In genomic region chr20:35741892-35742740, GRCh38 we compare ENCODE assay signal across 8 cellular contexts.
DNase-seq lines count a peak whose midpoint lies in the region; ATAC-seq lines count a peak whose summit lies in the region.

Gene RBM39, minus strand, starts transcription at chr20:35742260. Its CDS starts 1,386 bp downstream, at chr20:35740874.

- H3K4me3 Mint-ChIP-seq in central memory CD8-positive, alpha-beta T cell, result peak within 1 kb of the TSS; percentile 97

- no peaks in the 10 kb centered on the region for H3K9me3 Mint-ChIP-seq in central memory CD8-positive, alpha-beta T cell

- ATAC-seq in GM19025 (IDR thresholded peaks at IDR 0.05; ENCODE audit: low read depth, unreplicated experiment), result peak; percentile 83
- ATAC-seq in HG03342 (IDR thresholded peaks at IDR 0.05; ENCODE audit: unreplicated experiment), result peak; percentile 78
- ATAC-seq in central memory CD8-positive, alpha-beta T cell (replicated peaks; ENCODE audit: extremely low read depth, poor library complexity, severe bottlenecking), result peak; percentile 85

- peaks cover 53% of the 10 kb centered on the region for H3K4me1 Mint-ChIP-seq in central memory CD8-positive, alpha-beta T cell

- H3K27me3 Mint-ChIP-seq in central memory CD8-positive, alpha-beta T cell, result no peaks in the 10 kb centered on the region

- peak within 1 kb of the TSS; percentile 99 for H3K27ac Mint-ChIP-seq in central memory CD8-positive, alpha-beta T cell (ENCODE audit: low read depth)

- peak; percentile 97 for DNase-seq in AG20443 (ENCODE audit: low spot score)
- DNase-seq in NCI-H446 (lab: John Stamatoyannopoulos, UW), result peak; percentile 100
- peak; percentile 99 for DNase-seq in activated CD4-positive, CD25-positive, alpha-beta regulatory T cell treated with anti-CD3 and anti-CD28 coated beads, Interleukin-2, amount 50 U/mL, for 16 hours (ENCODE audit: low read depth, low spot score)
- peak; percentile 92 to 100 for DNase-seq in central memory CD8-positive, alpha-beta T cell (ENCODE audit: low spot score in 2 of 2)
- peak; percentile 100 for DNase-seq in inferior parietal cortex (ENCODE audit: extremely low spot score)
- DNase-seq in stimulated activated CD4-positive, alpha-beta T cell treated with anti-CD3 and anti-CD28 coated beads, Interleukin-12 subunit alpha, Interleukin-12 subunit beta, amount 100 ng/mL, for 24 hours (ENCODE audit: low read depth in 2 of 2), result peak; percentile 98

- peaks cover 58% of the 10 kb centered on the region for H3K36me3 Mint-ChIP-seq in central memory CD8-positive, alpha-beta T cell (ENCODE audit: insufficient read depth)

Comparison
In these comparisons a context has a peak if more than half of its experiments do, and no peak if none do; other contexts are left out.
1. Peak in every context shown above with its lines: DNase-seq and ATAC-seq.